ENCODE assay signal across 10 cellular contexts in genomic region chr17:4788159-4788806, GRCh38. TPM values are rescaled to one million over a fixed set of nuclear protein-coding genes. Genes with fewer than 3 reads are reported as not detected.
DNase-seq lines count a peak whose midpoint lies in the region; ATAC-seq, FAIRE-seq and TF ChIP-seq lines count a peak whose summit lies in the region.
"Had no signal": no experiment of that assay in that cellular context is flagged by ENCODE, and none has a peak within 500 bp of the region (broad histone marks: within the 10 kb centered on the region; RNA-seq: fewer than 3 reads in every experiment).

No MANE protein-coding gene starts in this region.

- DNase-seq in activated CD4-positive, alpha-beta T cell treated with anti-CD3 and anti-CD28 coated beads for 36 hours = no peak
- DNase-seq in activated CD4-positive, alpha-beta T cell treated with anti-CD3 and anti-CD28 coated beads for 4 hours = no peak
- DNase-seq in endodermal cell (no peak), small intestine (no peak)
- DNase-seq in stimulated activated naive CD4-positive, alpha-beta T cell treated with Interleukin-2 at 50 U/mL for 16 hours (lab: John Stamatoyannopoulos, UW) = no peak
- DNase-seq: NCI-H2107 had no signal

- 89 to 90% methylated on average over 13 to 14 of the region's 14 CpGs for WGBS in endodermal cell (ENCODE audit: insufficient coverage in 1 of 2, insufficient read length in 1 of 2), 2 experiments
- WGBS in small intestine, 3 donors = 36 to 59% (median 51%) methylated on average over 14 of the region's 14 CpGs

- H3K4me1 Mint-ChIP-seq in activated CD4-positive, alpha-beta T cell treated with anti-CD3 and anti-CD28 coated beads for 36 hours = peaks cover 25% of the 10 kb centered on the region
- peaks cover 6% of the 10 kb centered on the region for H3K4me1 Mint-ChIP-seq in endodermal cell

- intact Hi-C loops in activated CD4-positive, alpha-beta T cell treated with anti-CD3 and anti-CD28 coated beads for 36 hours (cut with DNase I, micrococcal nuclease) = loop anchor here (2.0 to 5.0 kb wide), 4 partner anchors 56 to 146 kb away; partner anchors contain the start of genes ALOX15 (in 1 of the 2), CHRNE (in 1 of the 2) and MED11 (in 1 of the 2)

- POLR2A ChIA-PET in activated CD4-positive, alpha-beta T cell treated with anti-CD3 and anti-CD28 coated beads for 36 hours (lab: Charles Lee) = interaction anchor here (1.0 kb wide), 1 partner anchor 8 kb away, joined by 3 read pairs; the partner anchor contains the start of gene PSMB6

- H3K4me3 Mint-ChIP-seq in activated CD4-positive, alpha-beta T cell treated with anti-CD3 and anti-CD28 coated beads for 36 hours = peak overlapping the region; percentile 64
- H3K4me3 Mint-ChIP-seq in endodermal cell = peak overlapping the region; percentile 67

- no peak for ATAC-seq in activated CD4-positive, alpha-beta T cell treated with anti-CD3 and anti-CD28 coated beads for 36 hours
- no peak for ATAC-seq in GM19023 (IDR thresholded peaks at IDR 0.05; ENCODE audit: unreplicated experiment)

- peaks cover 45% of the 10 kb centered on the region for H3K27me3 Mint-ChIP-seq in activated CD4-positive, alpha-beta T cell treated with anti-CD3 and anti-CD28 coated beads for 36 hours
- peaks cover 77% of the 10 kb centered on the region for H3K27me3 Mint-ChIP-seq in endodermal cell (ENCODE audit: insufficient read depth)

- H3K9me3 ChIP-seq in endodermal cell (ENCODE audit: control insufficient read depth, low read length) (no peaks in the 10 kb centered on the region), small intestine (ENCODE audit: control insufficient read depth, low read depth) (no peaks in the 10 kb centered on the region)

- H3K36me3 ChIP-seq in endodermal cell (ENCODE audit: control insufficient read depth, insufficient read depth, low read length) (no peaks in the 10 kb centered on the region), small intestine (ENCODE audit: control insufficient read depth in 2 of 2, insufficient read depth in 2 of 2, low read length in 2 of 2) (no peaks in the 10 kb centered on the region)

- H3K27ac ChIP-seq in endodermal cell (ENCODE audit: low read depth, low read length) = no peak overlapping the region
- peak overlapping the region; percentile 99 to 100 for H3K27ac ChIP-seq in small intestine (ENCODE audit: low read depth in 1 of 2, low read length in 1 of 2)

- CTCF ChIA-PET in activated CD4-positive, alpha-beta T cell treated with anti-CD3 and anti-CD28 coated beads for 36 hours (lab: Charles Lee) = interaction anchor here (0.6 to 2.1 kb wide), 6 partner anchors 9 to 181 kb away, joined by 3 to 7 read pairs (median 3); no protein-coding TSS in a partner anchor

- H3K4me3 ChIP-seq in endodermal cell (ENCODE audit: low read length) (peak overlapping the region; percentile 91), small intestine (ENCODE audit: low read depth in 1 of 2, low read length in 2 of 2) (peak overlapping the region in 1 of 2 donors; percentile 95)

- H3K27ac Mint-ChIP-seq in activated CD4-positive, alpha-beta T cell treated with anti-CD3 and anti-CD28 coated beads for 36 hours = no peak overlapping the region
- H3K27ac Mint-ChIP-seq in endodermal cell = no peak overlapping the region

- peaks cover 82% of the 10 kb centered on the region for H3K27me3 ChIP-seq in endodermal cell (ENCODE audit: control insufficient read depth, insufficient read depth, low read length, poor library complexity, severe bottlenecking)
- peaks cover 0 to 6% of the 10 kb centered on the region in 2 donors for H3K27me3 ChIP-seq in small intestine (ENCODE audit: control insufficient read depth in 2 of 2, insufficient read depth in 2 of 2, low read length in 2 of 2)

- H3K4me1 ChIP-seq in endodermal cell (ENCODE audit: control insufficient read depth, insufficient read depth, low read length) (no peaks in the 10 kb centered on the region), small intestine (ENCODE audit: control insufficient read depth in 2 of 2, insufficient read depth in 1 of 2, low read depth in 1 of 2, low read length in 1 of 2) (peaks cover 0 to 10% of the 10 kb centered on the region in 2 donors)

- FAIRE-seq in small intestine (lab: Jason Lieb, UNC) = no peak
- FAIRE-seq: endothelial cell of umbilical vein had no signal

- H3K9me3 Mint-ChIP-seq in activated CD4-positive, alpha-beta T cell treated with anti-CD3 and anti-CD28 coated beads for 36 hours (ENCODE audit: low read depth) = no peaks in the 10 kb centered on the region
- H3K9me3 Mint-ChIP-seq in endodermal cell = no peaks in the 10 kb centered on the region

- no peaks in the 10 kb centered on the region for H3K36me3 Mint-ChIP-seq in activated CD4-positive, alpha-beta T cell treated with anti-CD3 and anti-CD28 coated beads for 36 hours (ENCODE audit: low read depth)
- no peaks in the 10 kb centered on the region for H3K36me3 Mint-ChIP-seq in endodermal cell (ENCODE audit: low read depth)

- no peak for TF ChIP-seq CTCF in endodermal cell (conservative IDR thresholded peaks at IDR 0.05)

- H3K9ac ChIP-seq in endodermal cell (ENCODE audit: extremely low read depth, low read length, poor library complexity, severe bottlenecking) = peak overlapping the region; percentile 67

RNA-seq across cellular contexts. Expression of gene GLTPD2, which starts 0.5 kb away (rescaled TPM):
- total RNA-seq in activated CD4-positive, alpha-beta T cell treated with anti-CD3 and anti-CD28 coated beads for 36 hours = not detected
- total RNA-seq in endodermal cell = 1 to 10 TPM in 1 of 2 donors, under 1 TPM in 1; 0.88 to 1.6 TPM
- polyA plus RNA-seq in endodermal cell (2013, experiment 1 of 2) = not detected
- not detected for polyA plus RNA-seq in endodermal cell (2013, experiment 2 of 2)
- 10 to 100 TPM in 2 of 3 donors, 1 to 10 TPM in 1; 4.2 to 49.4 (median 21.2) TPM for polyA plus RNA-seq in small intestine
- total RNA-seq: endothelial cell of umbilical vein, temporal lobe had no signal
- polyA plus RNA-seq: AG04450, endothelial cell of umbilical vein had no signal

RNA-seq across cellular contexts. Expression of gene VMO1, which starts 2.1 kb away (rescaled TPM):
- total RNA-seq in activated CD4-positive, alpha-beta T cell treated with anti-CD3 and anti-CD28 coated beads for 36 hours = under 1 TPM; 0.30 TPM
- 1 to 10 TPM in 1 of 2 donors, under 1 TPM in 1; 0.75 to 1.0 TPM for total RNA-seq in endodermal cell
- not detected for polyA plus RNA-seq in endodermal cell (2013, experiment 1 of 2)
- polyA plus RNA-seq in endodermal cell (2013, experiment 2 of 2) = 0.99 TPM
- 1 to 10 TPM; 1.7 to 6.9 (median 6.8) TPM for polyA plus RNA-seq in small intestine
- total RNA-seq: endothelial cell of umbilical vein had no signal
- polyA plus RNA-seq: AG04450 had no signal

RNA-seq across cellular contexts. Expression of gene PSMB6, which starts 7.7 kb away (rescaled TPM):
- 100 to 1,000 TPM; 111 to 155 TPM for total RNA-seq in activated CD4-positive, alpha-beta T cell treated with anti-CD3 and anti-CD28 coated beads for 36 hours
- total RNA-seq in endodermal cell = 100 to 1,000 TPM; 211 to 216 TPM
- 224 TPM for polyA plus RNA-seq in endodermal cell (2013, experiment 1 of 2)
- 208 TPM for polyA plus RNA-seq in endodermal cell (2013, experiment 2 of 2)
- polyA plus RNA-seq in small intestine = 100 to 1,000 TPM; 170 to 219 (median 177) TPM

RNA-seq across cellular contexts. Expression of gene TM4SF5, which starts 16.6 kb away (rescaled TPM):
- not detected for total RNA-seq in activated CD4-positive, alpha-beta T cell treated with anti-CD3 and anti-CD28 coated beads for 36 hours
- not detected for total RNA-seq in endodermal cell
- not detected for polyA plus RNA-seq in endodermal cell (2013, experiment 1 of 2)
- not detected for polyA plus RNA-seq in endodermal cell (2013, experiment 2 of 2)
- 100 to 1,000 TPM in 2 of 3 donors, 10 to 100 TPM in 1; 72.5 to 503 (median 491) TPM for polyA plus RNA-seq in small intestine
- total RNA-seq: endothelial cell of umbilical vein, temporal lobe had no signal
- polyA plus RNA-seq: AG04450, endothelial cell of umbilical vein had no signal
